In genomic region chr19:4531562-4532165, GRCh38 we compare ENCODE assay signal across 1 cellular context.
TF ChIP-seq lines count a peak whose summit lies in the region.

No MANE protein-coding gene starts in this region.

TF ChIP-seq in HepG2, 621 proteins besides CTCF, POLR2A, EP300 and RAD21 (continued from another document and continues in another):
- TF ChIP-seq, protein P1, sequence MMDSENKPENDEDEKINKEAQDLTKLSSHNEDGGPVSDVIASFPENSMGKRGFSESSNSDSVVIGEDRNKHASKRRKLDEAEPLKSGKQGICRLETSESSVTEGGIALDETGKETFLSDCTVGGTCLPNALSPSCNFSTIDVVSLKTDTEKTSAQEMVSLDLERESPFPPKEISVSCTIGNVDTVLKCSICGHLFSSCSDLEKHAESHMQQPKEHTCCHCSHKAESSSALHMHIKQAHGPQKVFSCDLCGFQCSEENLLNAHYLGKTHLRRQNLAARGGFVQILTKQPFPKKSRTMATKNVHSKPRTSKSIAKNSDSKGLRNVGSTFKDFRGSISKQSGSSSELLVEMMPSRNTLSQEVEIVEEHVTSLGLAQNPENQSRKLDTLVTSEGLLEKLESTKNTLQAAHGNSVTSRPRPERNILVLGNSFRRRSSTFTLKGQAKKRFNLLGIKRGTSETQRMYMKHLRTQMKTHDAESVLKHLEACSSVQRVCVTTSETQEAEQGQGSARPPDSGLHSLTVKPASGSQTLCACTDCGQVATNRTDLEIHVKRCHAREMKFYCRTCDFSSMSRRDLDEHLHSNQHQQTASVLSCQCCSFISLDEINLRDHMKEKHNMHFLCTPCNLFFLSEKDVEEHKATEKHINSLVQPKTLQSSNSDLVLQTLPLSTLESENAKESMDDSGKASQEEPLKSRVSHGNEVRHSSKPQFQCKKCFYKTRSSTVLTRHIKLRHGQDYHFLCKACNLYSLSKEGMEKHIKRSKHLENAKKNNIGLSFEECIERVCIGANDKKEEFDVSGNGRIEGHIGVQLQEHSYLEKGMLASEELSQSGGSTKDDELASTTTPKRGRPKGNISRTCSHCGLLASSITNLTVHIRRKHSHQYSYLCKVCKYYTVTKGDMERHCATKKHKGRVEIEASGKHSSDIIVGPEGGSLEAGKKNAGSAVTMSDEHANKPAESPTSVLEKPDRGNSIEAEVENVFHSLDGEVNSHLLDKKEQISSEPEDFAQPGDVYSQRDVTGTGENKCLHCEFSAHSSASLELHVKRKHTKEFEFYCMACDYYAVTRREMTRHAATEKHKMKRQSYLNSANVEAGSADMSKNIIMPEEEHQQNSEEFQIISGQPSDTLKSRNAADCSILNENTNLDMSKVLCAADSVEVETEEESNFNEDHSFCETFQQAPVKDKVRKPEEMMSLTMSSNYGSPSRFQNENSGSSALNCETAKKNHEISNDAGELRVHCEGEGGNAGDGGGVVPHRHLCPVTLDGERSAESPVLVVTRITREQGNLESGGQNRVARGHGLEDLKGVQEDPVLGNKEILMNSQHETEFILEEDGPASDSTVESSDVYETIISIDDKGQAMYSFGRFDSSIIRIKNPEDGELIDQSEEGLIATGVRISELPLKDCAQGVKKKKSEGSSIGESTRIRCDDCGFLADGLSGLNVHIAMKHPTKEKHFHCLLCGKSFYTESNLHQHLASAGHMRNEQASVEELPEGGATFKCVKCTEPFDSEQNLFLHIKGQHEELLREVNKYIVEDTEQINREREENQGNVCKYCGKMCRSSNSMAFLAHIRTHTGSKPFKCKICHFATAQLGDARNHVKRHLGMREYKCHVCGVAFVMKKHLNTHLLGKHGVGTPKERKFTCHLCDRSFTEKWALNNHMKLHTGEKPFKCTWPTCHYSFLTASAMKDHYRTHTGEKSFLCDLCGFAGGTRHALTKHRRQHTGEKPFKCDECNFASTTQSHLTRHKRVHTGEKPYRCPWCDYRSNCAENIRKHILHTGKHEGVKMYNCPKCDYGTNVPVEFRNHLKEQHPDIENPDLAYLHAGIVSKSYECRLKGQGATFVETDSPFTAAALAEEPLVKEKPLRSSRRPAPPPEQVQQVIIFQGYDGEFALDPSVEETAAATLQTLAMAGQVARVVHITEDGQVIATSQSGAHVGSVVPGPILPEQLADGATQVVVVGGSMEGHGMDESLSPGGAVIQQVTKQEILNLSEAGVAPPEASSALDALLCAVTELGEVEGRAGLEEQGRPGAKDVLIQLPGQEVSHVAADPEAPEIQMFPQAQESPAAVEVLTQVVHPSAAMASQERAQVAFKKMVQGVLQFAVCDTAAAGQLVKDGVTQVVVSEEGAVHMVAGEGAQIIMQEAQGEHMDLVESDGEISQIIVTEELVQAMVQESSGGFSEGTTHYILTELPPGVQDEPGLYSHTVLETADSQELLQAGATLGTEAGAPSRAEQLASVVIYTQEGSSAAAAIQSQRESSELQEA (CRISPR knock-in tag; IDR thresholded peaks at IDR 0.05; ENCODE audit: not compliant biosample characterization): no peak
- TF ChIP-seq, protein P2, sequence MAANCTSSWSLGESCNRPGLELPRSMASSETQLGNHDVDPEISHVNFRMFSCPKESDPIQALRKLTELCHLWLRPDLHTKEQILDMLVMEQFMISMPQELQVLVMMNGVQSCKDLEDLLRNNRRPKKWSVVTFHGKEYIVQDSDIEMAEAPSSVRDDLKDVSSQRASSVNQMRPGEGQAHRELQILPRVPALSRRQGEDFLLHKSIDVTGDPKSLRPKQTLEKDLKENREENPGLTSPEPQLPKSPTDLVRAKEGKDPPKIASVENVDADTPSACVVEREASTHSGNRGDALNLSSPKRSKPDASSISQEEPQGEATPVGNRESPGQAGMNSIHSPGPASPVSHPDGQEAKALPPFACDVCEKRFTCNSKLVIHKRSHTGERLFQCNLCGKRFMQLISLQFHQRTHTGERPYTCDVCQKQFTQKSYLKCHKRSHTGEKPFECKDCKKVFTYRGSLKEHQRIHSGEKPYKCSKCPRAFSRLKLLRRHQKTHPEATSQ (CRISPR knock-in tag; IDR thresholded peaks at IDR 0.05; ENCODE audit: borderline replicate concordance): no peak
- TF ChIP-seq SMC3 (IDR thresholded peaks at IDR 0.05; ENCODE audit: low read length) (no peak), NR2F6 (IDR thresholded peaks at IDR 0.05) (no peak), NR2F6 (CRISPR knock-in tag; IDR thresholded peaks at IDR 0.05) (peak; percentile 75), ZNF12 (CRISPR knock-in tag; IDR thresholded peaks at IDR 0.05) (no peak), ZNF891 (CRISPR knock-in tag; IDR thresholded peaks at IDR 0.05) (no peak), ZNF770 (CRISPR knock-in tag; IDR thresholded peaks at IDR 0.05) (no peak; the same call in 1 of the 2 replicates), ZSCAN29 (CRISPR knock-in tag; conservative IDR thresholded peaks at IDR 0.05) (no peak), ZNF629 (CRISPR knock-in tag; conservative IDR thresholded peaks at IDR 0.05) (0 out of 2 replicates have a peak, but pooled peaks have one; percentile 7), SNRNP70 (IDR thresholded peaks at IDR 0.05; ENCODE audit: low read depth, low read length) (no peak), KAT2B (IDR thresholded peaks at IDR 0.05; ENCODE audit: borderline replicate concordance, low read depth, low read length) (no peak), ZNF180 (CRISPR knock-in tag; IDR thresholded peaks at IDR 0.05; ENCODE audit: borderline replicate concordance, low read depth) (no peak), ZEB1 (IDR thresholded peaks at IDR 0.05; ENCODE audit: insufficient replicate concordance, low read depth) (no peak), ZBTB1 (CRISPR knock-in tag; IDR thresholded peaks at IDR 0.05; ENCODE audit: borderline replicate concordance) (no peak), SNAI1 (CRISPR knock-in tag; IDR thresholded peaks at IDR 0.05; ENCODE audit: borderline replicate concordance) (no peak), BORCS8-MEF2B (CRISPR knock-in tag; IDR thresholded peaks at IDR 0.05) (peak; percentile 93), TFDP1 (CRISPR knock-in tag; IDR thresholded peaks at IDR 0.05; ENCODE audit: borderline replicate concordance) (peak; percentile 86), NFAT5 (CRISPR knock-in tag; IDR thresholded peaks at IDR 0.05) (peak; percentile 72; the same call in 1 of the 2 replicates), SRSF1 (optimal IDR thresholded peaks at IDR 0.05; ENCODE audit: low read depth, low read length) (no peak), KDM2A (CRISPR knock-in tag; IDR thresholded peaks at IDR 0.05; ENCODE audit: borderline replicate concordance, low read depth) (peak; percentile 66; the same call in 1 of the 2 replicates), GLI4 (CRISPR knock-in tag; IDR thresholded peaks at IDR 0.05; ENCODE audit: borderline replicate concordance) (no peak), ZBTB14 (CRISPR knock-in tag; IDR thresholded peaks at IDR 0.05) (no peak), GPBP1L1 (CRISPR knock-in tag; IDR thresholded peaks at IDR 0.05) (no peak), NR0B2 (CRISPR knock-in tag; IDR thresholded peaks at IDR 0.05) (peak; percentile 89)
- TF ChIP-seq, protein P3, sequence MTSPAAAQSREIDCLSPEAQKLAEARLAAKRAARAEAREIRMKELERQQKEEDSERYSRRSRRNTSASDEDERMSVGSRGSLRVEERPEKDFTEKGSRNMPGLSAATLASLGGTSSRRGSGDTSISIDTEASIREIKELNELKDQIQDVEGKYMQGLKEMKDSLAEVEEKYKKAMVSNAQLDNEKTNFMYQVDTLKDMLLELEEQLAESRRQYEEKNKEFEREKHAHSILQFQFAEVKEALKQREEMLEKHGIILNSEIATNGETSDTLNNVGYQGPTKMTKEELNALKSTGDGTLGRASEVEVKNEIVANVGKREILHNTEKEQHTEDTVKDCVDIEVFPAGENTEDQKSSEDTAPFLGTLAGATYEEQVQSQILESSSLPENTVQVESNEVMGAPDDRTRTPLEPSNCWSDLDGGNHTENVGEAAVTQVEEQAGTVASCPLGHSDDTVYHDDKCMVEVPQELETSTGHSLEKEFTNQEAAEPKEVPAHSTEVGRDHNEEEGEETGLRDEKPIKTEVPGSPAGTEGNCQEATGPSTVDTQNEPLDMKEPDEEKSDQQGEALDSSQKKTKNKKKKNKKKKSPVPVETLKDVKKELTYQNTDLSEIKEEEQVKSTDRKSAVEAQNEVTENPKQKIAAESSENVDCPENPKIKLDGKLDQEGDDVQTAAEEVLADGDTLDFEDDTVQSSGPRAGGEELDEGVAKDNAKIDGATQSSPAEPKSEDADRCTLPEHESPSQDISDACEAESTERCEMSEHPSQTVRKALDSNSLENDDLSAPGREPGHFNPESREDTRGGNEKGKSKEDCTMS (CRISPR knock-in tag; conservative IDR thresholded peaks at IDR 0.05): no peak
